Comparison of ENCODE assay signal across 8 cellular contexts in genomic region chr15:40942337-40942854, GRCh38. TPM values are rescaled to one million over a fixed set of nuclear protein-coding genes. Genes with fewer than 3 reads are reported as not detected.
DNase-seq lines count a peak whose midpoint lies in the region; ATAC-seq and TF ChIP-seq lines count a peak whose summit lies in the region.

No MANE protein-coding gene starts in this region.

- intact Hi-C loops in stomach (cut with DNase I; ENCODE audit: low total_unique reads): no loop called here

- no peaks in the 10 kb centered on the region for H3K36me3 ChIP-seq in BE2C
- H3K36me3 ChIP-seq in iPS-18a (ENCODE audit: control insufficient read depth, low read depth, low read length): no peaks in the 10 kb centered on the region
- no peaks in the 10 kb centered on the region for H3K36me3 ChIP-seq in stomach

- peaks cover 38% of the 10 kb centered on the region for H3K4me1 Mint-ChIP-seq in activated naive CD4-positive, alpha-beta T cell treated with anti-CD3 and anti-CD28 coated beads, Interleukin-2, amount 50 U/mL, for 24 hours

- H3K27me3 Mint-ChIP-seq in activated naive CD4-positive, alpha-beta T cell treated with anti-CD3 and anti-CD28 coated beads, Interleukin-2, amount 50 U/mL, for 24 hours: no peaks in the 10 kb centered on the region

- H3K9me3 Mint-ChIP-seq in activated naive CD4-positive, alpha-beta T cell treated with anti-CD3 and anti-CD28 coated beads, Interleukin-2, amount 50 U/mL, for 24 hours: no peaks in the 10 kb centered on the region

- TF ChIP-seq EP300 in stomach (IDR thresholded peaks at IDR 0.05): no peak

- no peak overlapping the region for H3K9ac ChIP-seq in iPS-18a (ENCODE audit: low read length)

- no peaks in the 10 kb centered on the region for H3K36me3 Mint-ChIP-seq in activated naive CD4-positive, alpha-beta T cell treated with anti-CD3 and anti-CD28 coated beads, Interleukin-2, amount 50 U/mL, for 24 hours

- H3K27ac Mint-ChIP-seq in activated naive CD4-positive, alpha-beta T cell treated with anti-CD3 and anti-CD28 coated beads, Interleukin-2, amount 50 U/mL, for 24 hours: peak overlapping the region; percentile 86

- TF ChIP-seq POLR2A in stomach (IDR thresholded peaks at IDR 0.05): no peak

- ATAC-seq in HG03354 (IDR thresholded peaks at IDR 0.05; ENCODE audit: poor library complexity, severe bottlenecking, unreplicated experiment) (peak; percentile 8), GM21786 (IDR thresholded peaks at IDR 0.05; ENCODE audit: unreplicated experiment) (no peak), GM21423 (IDR thresholded peaks at IDR 0.05; ENCODE audit: unreplicated experiment) (no peak)

- H3K27me3 ChIP-seq in BE2C (no peaks in the 10 kb centered on the region), iPS-18a (ENCODE audit: control insufficient read depth, insufficient read depth, low read length) (peaks cover 30% of the 10 kb centered on the region), stomach (no peaks in the 10 kb centered on the region)

- H3K9me3 ChIP-seq in BE2C (no peaks in the 10 kb centered on the region), iPS-18a (ENCODE audit: control insufficient read depth, low read depth, low read length) (no peaks in the 10 kb centered on the region), stomach (no peaks in the 10 kb centered on the region)

- TF ChIP-seq CTCF in BE2C (IDR thresholded peaks at IDR 0.05; ENCODE audit: low read depth, low read length): no peak
- no peak for TF ChIP-seq CTCF in stomach (IDR thresholded peaks at IDR 0.05)

- peak overlapping the region; percentile 61 for H3K4me3 ChIP-seq in BE2C (ENCODE audit: low read depth, low read length)
- H3K4me3 ChIP-seq in iPS-18a (ENCODE audit: low read length): peak overlapping the region; percentile 54
- H3K4me3 ChIP-seq in stomach: peak overlapping the region; percentile 52 to 59 (median 54)

- peaks cover 7% of the 10 kb centered on the region for H3K4me1 ChIP-seq in BE2C
- H3K4me1 ChIP-seq in iPS-18a (ENCODE audit: control insufficient read depth, low read depth, low read length): peaks cover 17% of the 10 kb centered on the region
- peaks cover 22 to 54% (median 37%) of the 10 kb centered on the region in 4 donors for H3K4me1 ChIP-seq in stomach

- H3K27ac ChIP-seq in iPS-18a (ENCODE audit: low read length): no peak overlapping the region
- peak overlapping the region; percentile 79 to 90 (median 88) for H3K27ac ChIP-seq in stomach

- peak overlapping the region; percentile 86 for H3K4me3 Mint-ChIP-seq in activated naive CD4-positive, alpha-beta T cell treated with anti-CD3 and anti-CD28 coated beads, Interleukin-2, amount 50 U/mL, for 24 hours

- DNase-seq in BE2C: no peak
- no peak for DNase-seq in stomach
- DNase-seq in NCI-H345 (lab: John Stamatoyannopoulos, UW): no peak

- 40 to 48% (median 44%) methylated on average over 15 of the region's 15 CpGs for WGBS in stomach, 5 donors

RNA-seq across cellular contexts. Expression of gene CHAC1, which starts 10.9 kb away (rescaled TPM):
- polyA plus RNA-seq in BE2C (2012; ENCODE audit: insufficient read depth, insufficient read length, low read depth): 96.0 TPM
- 10 to 100 TPM in 1 of 5 donors, 1 to 10 TPM in 4; 1.3 to 17.1 (median 2.9) TPM for total RNA-seq in stomach
- 10 to 100 TPM in 2 of 3 donors, 1 to 10 TPM in 1; 5.7 to 61.6 (median 25.5) TPM for polyA plus RNA-seq in stomach

RNA-seq across cellular contexts. Expression of gene DLL4, which starts 13.3 kb away (rescaled TPM):
- 0.25 TPM for polyA plus RNA-seq in BE2C (2012; ENCODE audit: insufficient read depth, insufficient read length, low read depth)
- total RNA-seq in stomach: 10 to 100 TPM in 1 of 5 donors, 1 to 10 TPM in 3, under 1 TPM in 1; 0.89 to 20.0 (median 3.3) TPM
- polyA plus RNA-seq in stomach: 1 to 10 TPM in 2 of 3 donors, under 1 TPM in 1; 0.56 to 2.2 (median 1.5) TPM

RNA-seq across cellular contexts. Expression of gene VPS18, which starts 48.1 kb away (rescaled TPM):
- polyA plus RNA-seq in BE2C (2012; ENCODE audit: insufficient read depth, insufficient read length, low read depth): 32.7 TPM
- total RNA-seq in stomach: 10 to 100 TPM in 4 of 5 donors, 1 to 10 TPM in 1; 1.8 to 24.2 (median 20.3) TPM
- 10 to 100 TPM in 1 of 3 donors, 1 to 10 TPM in 2; 5.7 to 10.8 (median 6.1) TPM for polyA plus RNA-seq in stomach
